ENCODE assay signal across 8 cellular contexts in the genomic region with DNA sequence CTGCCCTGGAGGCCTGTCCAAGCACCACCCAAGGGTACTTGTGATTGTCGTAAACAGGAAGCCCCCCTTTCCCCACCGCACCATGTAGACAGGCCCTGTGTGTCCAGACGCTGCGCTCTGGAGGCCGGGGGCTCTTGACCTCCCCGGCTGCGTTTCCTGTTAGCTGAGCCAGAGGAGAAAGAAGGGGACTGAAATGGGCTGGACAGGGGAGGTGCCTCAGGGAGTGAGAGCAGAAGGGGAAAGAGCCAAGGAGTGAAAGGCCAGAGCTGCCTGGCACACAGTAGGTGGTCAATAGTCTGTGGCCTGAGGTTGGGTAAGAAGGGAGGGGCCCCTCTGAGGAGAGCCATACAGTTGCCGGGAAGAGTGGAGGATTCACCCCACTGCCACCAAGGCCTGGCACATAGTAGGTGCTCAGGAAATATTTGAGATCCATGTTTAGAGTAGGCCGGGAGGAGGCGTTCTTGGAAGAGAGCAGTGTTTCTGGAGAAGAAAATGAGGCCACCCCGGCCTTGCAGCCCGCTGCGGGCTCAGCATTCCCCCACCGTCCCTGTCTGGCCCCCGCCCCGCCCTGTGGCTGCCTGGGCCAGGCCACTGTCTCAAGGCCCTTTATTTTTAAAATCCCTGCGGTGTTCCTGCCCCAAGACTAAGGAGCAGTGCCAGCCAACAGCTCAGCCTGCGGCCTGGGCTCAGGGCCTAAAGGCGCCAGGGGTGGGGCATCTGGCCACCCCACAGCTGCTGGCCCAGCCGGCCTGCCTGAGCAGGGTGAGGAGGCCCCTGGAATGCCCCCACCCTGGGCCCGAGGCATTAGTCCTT. TPM values are rescaled to one million over a fixed set of nuclear protein-coding genes. Genes with fewer than 3 reads are reported as not detected.
A peak's percentile ranks its signal among the peaks of the same experiment; 100 is the strongest.
DNase-seq lines count a peak whose midpoint lies in the region; ATAC-seq, FAIRE-seq and TF ChIP-seq lines count a peak whose summit lies in the region.

No MANE protein-coding gene starts in this region.

- no peak for ATAC-seq in lung (ENCODE audit: insufficient read depth, low FRiP score)
- ATAC-seq in GM18873 (IDR thresholded peaks at IDR 0.05; ENCODE audit: low FRiP score, unreplicated experiment) = no peak

- no peak for TF ChIP-seq CTCF in lung (IDR thresholded peaks at IDR 0.05; ENCODE audit: control extremely low read depth, extremely low read depth)

- TF ChIP-seq EP300 in Ishikawa (IDR thresholded peaks at IDR 0.05; ENCODE audit: borderline replicate concordance) = no peak

- peak overlapping the region; percentile 73 to 93 for H3K27ac ChIP-seq in lung (ENCODE audit: low read depth in 1 of 2, low read length in 1 of 2)
- H3K27ac ChIP-seq in temporal lobe (ENCODE audit: low read depth, low read length) = peak overlapping the region; percentile 96

- no peaks in the 10 kb centered on the region for H3K27me3 ChIP-seq in lung (ENCODE audit: control insufficient read depth, insufficient read depth)

- DNase-seq in lung (ENCODE audit: low spot score) (no peak), DMS79 treated with DMSO at 0.1 percent for 48 hours (lab: John Stamatoyannopoulos, UW) (no peak), DMS153 (lab: John Stamatoyannopoulos, UW) (no peak), superior temporal gyrus (ENCODE audit: extremely low spot score) (no peak)

- 32 to 49% methylated on average over 21 of the region's 21 CpGs for WGBS in lung, 2 donors

- H3K4me1 ChIP-seq in lung (ENCODE audit: control insufficient read depth in 2 of 2, insufficient read depth in 2 of 2, low read length in 2 of 2) = peaks cover 0 to 17% of the 10 kb centered on the region in 2 donors

- no peak for TF ChIP-seq RAD21 in Ishikawa (IDR thresholded peaks at IDR 0.05; ENCODE audit: low read depth)

- no peak overlapping the region for H3K4me3 ChIP-seq in lung

- no peaks in the 10 kb centered on the region for H3K9me3 ChIP-seq in lung (ENCODE audit: control insufficient read depth in 2 of 2, insufficient read depth in 1 of 2, low read length in 1 of 2)

- no peaks in the 10 kb centered on the region for H3K36me3 ChIP-seq in lung (ENCODE audit: control insufficient read depth in 2 of 2, insufficient read depth in 2 of 2, low read length in 2 of 2)

- FAIRE-seq in endometrium (lab: Jason Lieb, UNC) = peak; percentile 67

TF ChIP-seq in Ishikawa, 13 proteins besides CTCF, POLR2A, EP300 and RAD21:
- TF ChIP-seq, protein P1, sequence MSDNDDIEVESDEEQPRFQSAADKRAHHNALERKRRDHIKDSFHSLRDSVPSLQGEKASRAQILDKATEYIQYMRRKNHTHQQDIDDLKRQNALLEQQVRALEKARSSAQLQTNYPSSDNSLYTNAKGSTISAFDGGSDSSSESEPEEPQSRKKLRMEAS (IDR thresholded peaks at IDR 0.05) = peak; percentile 6; the same call in 1 of the 2 replicates
- TF ChIP-seq ZBTB7A (IDR thresholded peaks at IDR 0.05; ENCODE audit: low read depth) = peak; percentile 63; the same call in 1 of the 2 replicates
- TF ChIP-seq, protein P2, sequence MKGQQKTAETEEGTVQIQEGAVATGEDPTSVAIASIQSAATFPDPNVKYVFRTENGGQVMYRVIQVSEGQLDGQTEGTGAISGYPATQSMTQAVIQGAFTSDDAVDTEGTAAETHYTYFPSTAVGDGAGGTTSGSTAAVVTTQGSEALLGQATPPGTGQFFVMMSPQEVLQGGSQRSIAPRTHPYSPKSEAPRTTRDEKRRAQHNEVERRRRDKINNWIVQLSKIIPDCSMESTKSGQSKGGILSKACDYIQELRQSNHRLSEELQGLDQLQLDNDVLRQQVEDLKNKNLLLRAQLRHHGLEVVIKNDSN (IDR thresholded peaks at IDR 0.05) = no peak

RNA-seq across cellular contexts. Expression of a gene that starts 13.6 kb away (rescaled TPM):
- total RNA-seq in lung (10 to 100 TPM; 23.9 to 77.0 TPM), temporal lobe (3.4 TPM)
- polyA plus RNA-seq in lung = 10 to 100 TPM; 39.8 to 64.1 TPM

RNA-seq across cellular contexts. Expression of a gene that starts 27.4 kb away (rescaled TPM):
- total RNA-seq in lung (10 to 100 TPM; 12.0 to 16.3 TPM), temporal lobe (4.7 TPM)
- polyA plus RNA-seq in lung = 1 to 10 TPM; 6.8 to 8.4 TPM

RNA-seq across cellular contexts. Expression of a gene that starts 33.2 kb away (rescaled TPM):
- total RNA-seq in lung (1 to 10 TPM in 1 of 2 donors, under 1 TPM in 1; 0.89 to 3.1 TPM), temporal lobe (not detected)
- polyA plus RNA-seq in lung = 1 to 10 TPM; 2.4 to 4.3 TPM
